Comparison of ENCODE assay signal across 9 cellular contexts in the genomic region with DNA sequence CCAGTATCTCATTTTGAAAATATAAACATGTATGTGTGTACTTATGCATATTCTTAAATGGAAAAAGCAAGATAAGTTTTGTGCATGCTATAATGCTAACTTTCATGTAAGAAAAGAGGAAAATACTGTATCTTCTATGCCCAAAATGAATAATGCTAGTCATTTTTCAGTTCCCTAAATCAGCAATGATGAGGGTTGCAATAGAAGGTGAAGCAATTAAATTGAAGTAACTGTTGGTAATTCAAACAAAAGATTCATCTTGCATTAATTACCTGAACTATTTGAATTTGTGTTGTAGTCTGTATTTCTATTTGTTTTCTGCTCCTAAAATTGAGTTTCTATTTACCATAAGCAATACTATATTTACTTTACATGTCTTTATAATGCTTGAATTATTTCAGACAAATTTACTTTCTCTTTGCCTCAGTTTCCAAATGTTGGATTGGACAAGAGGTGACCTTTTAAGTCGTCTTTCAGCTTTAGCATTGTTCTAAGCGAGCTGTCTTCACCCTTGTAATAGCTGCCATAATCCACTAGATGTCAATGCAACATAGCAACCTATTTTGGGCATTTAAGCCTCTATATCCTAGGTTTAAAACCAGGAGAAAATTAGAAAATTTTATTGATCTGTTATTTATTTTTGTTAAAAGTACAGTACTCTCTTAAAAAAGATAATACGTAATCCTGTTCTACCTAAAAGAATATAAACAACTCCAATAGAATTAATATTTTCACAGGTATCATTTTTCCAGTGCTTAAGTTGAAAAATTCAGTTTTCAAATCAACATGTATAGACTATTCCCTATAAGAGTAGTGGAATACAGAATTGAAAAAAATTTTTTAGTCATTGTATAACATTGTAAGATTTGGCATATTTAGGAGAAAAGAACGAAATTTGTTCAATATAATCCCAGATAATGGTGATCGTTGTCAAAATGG. TPM values are rescaled to one million over a fixed set of nuclear protein-coding genes. Genes with fewer than 3 reads are reported as not detected.
DNase-seq lines count a peak whose midpoint lies in the region; ATAC-seq and TF ChIP-seq lines count a peak whose summit lies in the region.
"Had no signal": no experiment of that assay in that cellular context is flagged by ENCODE, and none has a peak within 500 bp of the region (broad histone marks: within the 10 kb centered on the region; RNA-seq: fewer than 3 reads in every experiment).

No MANE protein-coding gene starts in this region.

- no peaks in the 10 kb centered on the region for H3K36me3 ChIP-seq in OCI-LY3 (replicated peaks; ENCODE audit: low read depth, low read length)

- H3K4me1 ChIP-seq in OCI-LY3 (ENCODE audit: low read length) = peaks cover 16% of the 10 kb centered on the region

- no peaks in the 10 kb centered on the region for H3K27me3 ChIP-seq in OCI-LY3 (ENCODE audit: low read depth, low read length)

- H3K4me1 Mint-ChIP-seq in memory B cell = peaks cover 3% of the 10 kb centered on the region

- no peak overlapping the region; the same call in 1 of the 2 replicates for H3K27ac ChIP-seq in OCI-LY3 (ENCODE audit: low read length)

- H3K4me2 ChIP-seq in OCI-LY3 (ENCODE audit: low read length) = peak overlapping the region; percentile 82

- ATAC-seq in HG03354 (IDR thresholded peaks at IDR 0.05; ENCODE audit: poor library complexity, severe bottlenecking, unreplicated experiment) = peak; percentile 62
- peak; percentile 62 for ATAC-seq in memory B cell (ENCODE audit: low read depth)
- ATAC-seq in HG03521 (IDR thresholded peaks at IDR 0.05; ENCODE audit: unreplicated experiment) = no peak
- no peak for ATAC-seq in HG02884 (IDR thresholded peaks at IDR 0.05; ENCODE audit: unreplicated experiment)

- H2AFZ ChIP-seq in OCI-LY3 (ENCODE audit: low read depth, low read length) = 0 out of 2 replicates have a peak overlapping the region, but pooled peaks have one; percentile 32

- no peaks in the 10 kb centered on the region for H3K36me3 Mint-ChIP-seq in memory B cell

- peak; percentile 76 for TF ChIP-seq CTCF in OCI-LY3 (IDR thresholded peaks at IDR 0.05; ENCODE audit: low read depth, low read length)

- H3K4me3 ChIP-seq in OCI-LY3 (ENCODE audit: low read length) = peak overlapping the region; percentile 62

- DNase-seq in NCI-H2107 treated with DMSO at 0.1 percent for 48 hours (lab: John Stamatoyannopoulos, UW; ENCODE audit: unreplicated experiment) = peak; percentile 8
- DNase-seq in NCI-H2107 (lab: John Stamatoyannopoulos, UW) = no peak
- peak; percentile 80 for DNase-seq in dermis blood vessel endothelial cell
- DNase-seq in memory B cell (ENCODE audit: low spot score in 2 of 2) = peak in 1 of 2 donors; percentile 27

- H4K20me1 ChIP-seq in OCI-LY3 (ENCODE audit: insufficient read depth, low read length) = no peaks in the 10 kb centered on the region

- no peak overlapping the region for H3K27ac Mint-ChIP-seq in memory B cell

- no peaks in the 10 kb centered on the region for H3K9me3 Mint-ChIP-seq in memory B cell
- H3K9me3 Mint-ChIP-seq: CD8-positive, alpha-beta memory T cell had no signal

- H3K27me3 Mint-ChIP-seq in memory B cell = no peaks in the 10 kb centered on the region
- H3K27me3 Mint-ChIP-seq: CD8-positive, alpha-beta memory T cell had no signal

- H3K9ac ChIP-seq in OCI-LY3 (ENCODE audit: low read length) = peak overlapping the region; percentile 26

- H3K4me3 Mint-ChIP-seq in memory B cell = no peak overlapping the region
- H3K4me3 Mint-ChIP-seq: CD8-positive, alpha-beta memory T cell had no signal

- no peaks in the 10 kb centered on the region for H3K79me2 ChIP-seq in OCI-LY3 (ENCODE audit: low read length)

- H3K9me3 ChIP-seq in OCI-LY3 (ENCODE audit: insufficient read depth, low read length) = no peaks in the 10 kb centered on the region

RNA-seq across cellular contexts. Expression of gene IFNGR1, which starts 52.3 kb away (rescaled TPM):
- total RNA-seq in dermis blood vessel endothelial cell = 105 and 117 TPM in 2 replicates

Comparison
In these comparisons a context has a peak if more than half of its experiments do, and no peak if none do; other contexts are left out.
1. ATAC-seq: peak in HG03354 (single experiment) and memory B cell (single experiment); none in HG03521 (single experiment) and HG02884 (single experiment).